13 cellular contexts compared by ENCODE assay signal in the genomic region with DNA sequence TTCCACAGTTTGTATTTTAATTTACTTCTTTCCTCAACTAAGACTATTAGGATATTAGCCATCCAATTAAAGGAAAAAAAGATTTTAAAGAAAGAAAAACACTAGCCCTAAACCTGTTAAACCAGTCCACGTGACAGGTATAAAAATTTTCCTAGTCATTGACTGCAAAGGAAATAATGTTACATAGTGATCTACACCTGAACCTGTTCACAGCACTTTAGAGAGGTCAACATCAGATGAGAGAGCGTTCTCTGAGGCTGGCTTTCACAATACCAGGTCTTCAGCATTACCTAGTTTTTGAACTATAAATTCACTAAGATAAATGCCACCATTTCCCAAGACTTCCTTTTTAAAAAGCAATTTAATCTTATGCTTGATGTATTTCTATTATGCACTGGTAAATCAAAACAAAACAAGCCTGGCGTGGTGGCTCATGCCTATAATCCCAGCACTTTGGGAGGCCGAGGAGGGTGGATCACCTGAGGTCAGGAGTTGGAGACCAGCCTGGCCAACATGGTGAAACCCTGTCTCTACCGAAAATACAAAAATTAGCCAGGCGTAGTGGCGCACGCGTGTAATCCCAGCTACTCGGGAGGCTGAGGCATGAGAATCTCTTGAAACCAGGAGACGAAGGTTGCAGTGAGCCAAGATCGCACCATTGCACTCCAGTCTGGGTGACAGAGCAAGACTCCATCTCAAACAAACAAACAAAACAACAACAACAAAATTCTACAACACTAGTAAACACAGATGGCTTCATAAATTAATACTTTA. TPM values are rescaled to one million over a fixed set of nuclear protein-coding genes. Genes with fewer than 3 reads are reported as not detected.
A peak's percentile ranks its signal among the peaks of the same experiment; 100 is the strongest.
DNase-seq lines count a peak whose midpoint lies in the region; ATAC-seq and TF ChIP-seq lines count a peak whose summit lies in the region.
"Not testable (repeated sequence)": the region's sequence is repeated elsewhere in the genome, so short reads cannot be mapped to it uniquely, and the experiment has no call there.
"Had no signal": no experiment of that assay in that cellular context is flagged by ENCODE, and none has a peak within 500 bp of the region (broad histone marks: within the 10 kb centered on the region; RNA-seq: fewer than 3 reads in every experiment).

No MANE protein-coding gene starts in this region.

- not testable (repeated sequence) for TF ChIP-seq EP300 in SK-N-SH (IDR thresholded peaks at IDR 0.05; ENCODE audit: borderline replicate concordance in 1 of 2, low read depth in 1 of 2, low read length in 1 of 2)

- CTCF ChIA-PET in SK-N-SH (lab: Yijun Ruan, JAX) = not testable (repeated sequence)
- CTCF ChIA-PET in activated naive CD4-positive, alpha-beta T cell treated with anti-CD3 and anti-CD28 coated beads for 36 hours (lab: Charles Lee) = interaction anchor here (1.2 kb wide), 1 partner anchor 16 kb away, joined by 3 read pairs; no protein-coding TSS in a partner anchor

- peak overlapping the region; percentile 99 for H3K4me2 ChIP-seq in SK-N-SH

- intact Hi-C loops in activated naive CD4-positive, alpha-beta T cell treated with anti-CD3 and anti-CD28 coated beads for 36 hours (cut with micrococcal nuclease) = loop anchor here (5.0 kb wide), 1 partner anchor 755 kb away; a partner anchor contains a TSS
- intact Hi-C loops in left lung (cut with DNase I); upper lobe of right lung (cut with DNase I): not testable (repeated sequence)

- H3K9me2 ChIP-seq in SK-N-SH = not testable (repeated sequence)

- H3K4me3 ChIP-seq in SK-N-SH (ENCODE audit: low read depth in 2 of 2, low read length in 1 of 2) = peak overlapping the region in 1 of 2 experiments; percentile 78; a peak in 1 of 4 replicates
- peak overlapping the region in 1 of 2 donors; percentile 96 for H3K4me3 ChIP-seq in left lung
- peak overlapping the region; percentile 89 for H3K4me3 ChIP-seq in upper lobe of right lung

- peak overlapping the region; percentile 63; the same call in 1 of the 2 replicates for H3K9ac ChIP-seq in SK-N-SH

- H3K9me3 ChIP-seq in KOPT-K1 (ENCODE audit: insufficient read depth, low read length, poor library complexity, severe bottlenecking); SK-N-SH; left lung; upper lobe of right lung: not testable (repeated sequence)

- 92% methylated on average over 12 of the region's 12 CpGs for WGBS in SK-N-SH (ENCODE audit: low lambda C conversion rate)

- ATAC-seq in left lung = peak; percentile 14
- ATAC-seq in upper lobe of right lung = not testable (repeated sequence)

- H3K9me3 Mint-ChIP-seq in activated naive CD4-positive, alpha-beta T cell treated with anti-CD3 and anti-CD28 coated beads for 36 hours; endothelial cell (ENCODE audit: unreplicated experiment); osteocyte (ENCODE audit: unreplicated experiment): not testable (repeated sequence)

- H3K27me3 Mint-ChIP-seq in activated naive CD4-positive, alpha-beta T cell treated with anti-CD3 and anti-CD28 coated beads for 36 hours (ENCODE audit: low read depth); endothelial cell (ENCODE audit: unreplicated experiment); osteocyte (ENCODE audit: unreplicated experiment): not testable (repeated sequence)

- peak overlapping the region; percentile 86 for H3K4me3 Mint-ChIP-seq in activated naive CD4-positive, alpha-beta T cell treated with anti-CD3 and anti-CD28 coated beads for 36 hours
- not testable (repeated sequence) for H3K4me3 Mint-ChIP-seq in endothelial cell (ENCODE audit: unreplicated experiment)
- H3K4me3 Mint-ChIP-seq in osteocyte (ENCODE audit: unreplicated experiment) = peak overlapping the region; percentile 85

- H3K36me3 ChIP-seq in KOPT-K1 (ENCODE audit: insufficient read depth, low read length) = peaks cover 38% of the 10 kb centered on the region
- H3K36me3 ChIP-seq in SK-N-SH (replicated peaks in 1 of 2; ENCODE audit: control insufficient read depth in 1 of 2, insufficient read depth in 2 of 2, low read length in 1 of 2); left lung; upper lobe of right lung: not testable (repeated sequence)

- H3K27ac ChIP-seq in KOPT-K1 (ENCODE audit: low read depth, low read length, poor library complexity, severe bottlenecking) (peak overlapping the region; percentile 86), left lung (peak overlapping the region in 1 of 2 donors; percentile 91), upper lobe of right lung (peak overlapping the region; percentile 87)
- not testable (repeated sequence) for H3K27ac ChIP-seq in SK-N-SH (ENCODE audit: low read depth in 2 of 2, low read length in 1 of 2)

- H3K79me2 ChIP-seq in SK-N-SH (ENCODE audit: insufficient read depth) = peaks cover 56% of the 10 kb centered on the region

- H3K27ac Mint-ChIP-seq in activated naive CD4-positive, alpha-beta T cell treated with anti-CD3 and anti-CD28 coated beads for 36 hours; osteocyte (ENCODE audit: unreplicated experiment): not testable (repeated sequence)
- H3K27ac Mint-ChIP-seq in endothelial cell (ENCODE audit: unreplicated experiment) = peak overlapping the region; percentile 95

- not testable (repeated sequence) for H2AFZ ChIP-seq in SK-N-SH (ENCODE audit: low read depth)

- DNase-seq in DMS53 (lab: John Stamatoyannopoulos, UW) = peak; percentile 14
- DNase-seq in SK-N-SH; activated naive CD4-positive, alpha-beta T cell treated with anti-CD3 and anti-CD28 coated beads for 36 hours; endothelial cell (ENCODE audit: low spot score); left lung; osteocyte (ENCODE audit: extremely low spot score, unreplicated experiment); upper lobe of right lung: not testable (repeated sequence)

- TF ChIP-seq RAD21 in SK-N-SH (IDR thresholded peaks at IDR 0.05; ENCODE audit: low read length) = not testable (repeated sequence)

- POLR2A ChIA-PET in SK-N-SH (lab: Yijun Ruan, JAX) = not testable (repeated sequence)

- 0 out of 2 replicates have a peak, but pooled peaks cover 11% of the 10 kb centered on the region for H4K20me1 ChIP-seq in SK-N-SH (ENCODE audit: insufficient read depth)

- H3K4me1 ChIP-seq in SK-N-SH (ENCODE audit: control insufficient read depth in 1 of 2, insufficient read depth in 2 of 2, low read depth in 1 of 2, low read length in 1 of 2) (peaks cover 0 to 13% of the 10 kb centered on the region in 2 experiments; a peak in 2 of 4 replicates), left lung (peaks cover 0 to 30% of the 10 kb centered on the region in 2 donors), upper lobe of right lung (peaks cover 22% of the 10 kb centered on the region)

- H3K4me1 Mint-ChIP-seq in activated naive CD4-positive, alpha-beta T cell treated with anti-CD3 and anti-CD28 coated beads for 36 hours (ENCODE audit: low read depth) = peaks cover 21% of the 10 kb centered on the region
- H3K4me1 Mint-ChIP-seq in endothelial cell (ENCODE audit: unreplicated experiment) (peaks cover 23% of the 10 kb centered on the region), osteocyte (ENCODE audit: unreplicated experiment) (peaks cover 28% of the 10 kb centered on the region)

- H3K27me3 ChIP-seq in SK-N-SH (ENCODE audit: insufficient read depth); left lung; upper lobe of right lung: not testable (repeated sequence)

- not testable (repeated sequence) for H3K36me3 Mint-ChIP-seq in activated naive CD4-positive, alpha-beta T cell treated with anti-CD3 and anti-CD28 coated beads for 36 hours (ENCODE audit: low read depth); endothelial cell (ENCODE audit: low read depth, unreplicated experiment); osteocyte (ENCODE audit: unreplicated experiment)

- not testable (repeated sequence) for H3F3A ChIP-seq in SK-N-SH (replicated peaks; ENCODE audit: insufficient read depth)

- not testable (repeated sequence) for TF ChIP-seq CTCF in SK-N-SH (IDR thresholded peaks at IDR 0.05); endothelial cell (IDR thresholded peaks at IDR 0.05; ENCODE audit: unreplicated experiment); left lung (IDR thresholded peaks at IDR 0.05); osteocyte (IDR thresholded peaks at IDR 0.05); upper lobe of right lung (IDR thresholded peaks at IDR 0.05)

RNA-seq across cellular contexts. Expression of a gene that starts 18.8 kb away (rescaled TPM):
- not detected in 2 replicates for polyA plus RNA-seq in SK-N-SH (2012; rRNA removed)
- polyA plus RNA-seq in SK-N-SH (2012; cell fraction: cytosol; rRNA removed) = not detected in 2 replicates
- polyA plus RNA-seq in SK-N-SH (2012; cell fraction: nucleus; rRNA removed) = not detected in 2 replicates
- not detected for total RNA-seq in activated naive CD4-positive, alpha-beta T cell treated with anti-CD3 and anti-CD28 coated beads for 36 hours
- total RNA-seq in endothelial cell (ENCODE audit: unreplicated experiment) (not detected), left lung (not detected), osteocyte (not detected in 2 replicates), upper lobe of right lung (not detected)
- total RNA-seq: G401, lung, Right ventricle myocardium superior, tibial nerve had no signal
- polyA plus RNA-seq: CD14-positive monocyte, lung had no signal

RNA-seq across cellular contexts. Expression of a gene that starts 49.7 kb away (rescaled TPM):
- 27.2 and 33.7 TPM in 2 replicates for polyA plus RNA-seq in SK-N-SH (2012; rRNA removed)
- 24.0 and 27.7 TPM in 2 replicates for polyA plus RNA-seq in SK-N-SH (2012; cell fraction: cytosol; rRNA removed)
- 36.5 and 55.0 TPM in 2 replicates for polyA plus RNA-seq in SK-N-SH (2012; cell fraction: nucleus; rRNA removed)
- 10 to 100 TPM; 52.6 to 59.8 TPM for total RNA-seq in activated naive CD4-positive, alpha-beta T cell treated with anti-CD3 and anti-CD28 coated beads for 36 hours
- total RNA-seq in endothelial cell (ENCODE audit: unreplicated experiment) (91.5 TPM), left lung (100 to 1,000 TPM; 122 to 128 TPM), osteocyte (63.5 and 63.8 TPM in 2 replicates), upper lobe of right lung (110 TPM)

RNA-seq across cellular contexts. Expression of a gene that starts 49.7 kb away (rescaled TPM):
- polyA plus RNA-seq in SK-N-SH (2012; rRNA removed) = 9.7 and 11.7 TPM in 2 replicates
- 7.4 and 8.1 TPM in 2 replicates for polyA plus RNA-seq in SK-N-SH (2012; cell fraction: cytosol; rRNA removed)
- polyA plus RNA-seq in SK-N-SH (2012; cell fraction: nucleus; rRNA removed) = 16.4 and 27.5 TPM in 2 replicates
- 10 to 100 TPM; 27.3 to 29.5 TPM for total RNA-seq in activated naive CD4-positive, alpha-beta T cell treated with anti-CD3 and anti-CD28 coated beads for 36 hours
- total RNA-seq in endothelial cell (ENCODE audit: unreplicated experiment) = 24.7 TPM
- total RNA-seq in left lung = 10 to 100 TPM; 16.3 to 17.9 TPM
- total RNA-seq in osteocyte = 20.2 and 20.4 TPM in 2 replicates
- total RNA-seq in upper lobe of right lung = 21.4 TPM
